ENCODE assay signal across 1 cellular context in genomic region chr9:123999668-124000067, GRCh38.
TF ChIP-seq lines count a peak whose summit lies in the region.

No MANE protein-coding gene starts in this region.

TF ChIP-seq in GM12878, 131 proteins besides CTCF, POLR2A, EP300 and RAD21 (continued from another document):
- TF ChIP-seq SKIL (IDR thresholded peaks at IDR 0.05; ENCODE audit: low read depth, poor library complexity, severe bottlenecking) = no peak
- TF ChIP-seq BACH1 (IDR thresholded peaks at IDR 0.05; ENCODE audit: borderline replicate concordance) = 0 out of 2 replicates have a peak, but pooled peaks have one; percentile 7
- peak; percentile 17; the same call in 1 of the 2 replicates for TF ChIP-seq LARP7 (IDR thresholded peaks at IDR 0.05)
- no peak for TF ChIP-seq MYB (IDR thresholded peaks at IDR 0.05; ENCODE audit: borderline replicate concordance, low read depth, low read length)
- peak in 1 of 2 experiments; percentile 26; a peak in 1 of 3 replicates for TF ChIP-seq EGR1 (IDR thresholded peaks at IDR 0.05; ENCODE audit: borderline replicate concordance in 1 of 2, low read depth in 2 of 2, low read length in 2 of 2)
- no peak for TF ChIP-seq CBX3 (IDR thresholded peaks at IDR 0.05; ENCODE audit: borderline replicate concordance, low read depth)
- no peak for TF ChIP-seq FOXM1 (IDR thresholded peaks at IDR 0.05; ENCODE audit: low read depth, low read length)
- peak; percentile 38 for TF ChIP-seq SMARCA5 (IDR thresholded peaks at IDR 0.05)
- no peak for TF ChIP-seq ZNF217 (IDR thresholded peaks at IDR 0.05)
- TF ChIP-seq BHLHE40 (IDR thresholded peaks at IDR 0.05; ENCODE audit: borderline replicate concordance in 1 of 2, low read depth in 2 of 2, low read length in 1 of 2) = 0 out of 4 replicates have a peak, but pooled peaks of 1 of the 2 experiments have one; percentile 9
- no peak for TF ChIP-seq BRCA1 (IDR thresholded peaks at IDR 0.05; ENCODE audit: low read depth, low read length)
